35 cellular contexts compared by ENCODE assay signal in genomic region chr3:2090095-2090494, GRCh38. TPM values are rescaled to one million over a fixed set of nuclear protein-coding genes. Genes with fewer than 3 reads are reported as not detected.
"Had no signal": no experiment of that assay in that cellular context is flagged by ENCODE, and none has a peak within 500 bp of the region (broad histone marks: within the 10 kb centered on the region; RNA-seq: fewer than 3 reads in every experiment).

No MANE protein-coding gene starts in this region.

- DNase-seq: Karpas-422, Kasumi-1, MG63, MV-4-11, NCI-H1048, NCI-H1092, NCI-H1092 treated with DMSO at 0.1 percent for 48 hours, NCI-H1105, NCI-H1105 treated with DMSO at 0.1 percent for 48 hours, NCI-H1417 treated with DMSO at 0.1 percent for 48 hours, NCI-H1436, NCI-H1436 treated with DMSO at 0.1 percent for 48 hours, NCI-H146, NCI-H1694, NCI-H187, NCI-H187 treated with DMSO at 0.1 percent for 48 hours, NCI-H1930, NCI-H2029, NCI-H2029 treated with DMSO at 0.1 percent for 48 hours, NCI-H2081, NCI-H2081 treated with DMSO at 0.1 percent for 48 hours, NCI-H2107, NCI-H2171, NCI-H2171 treated with DMSO at 0.1 percent for 48 hours, NCI-H2227 treated with DMSO at 0.1 percent for 48 hours, NCI-H226, NCI-H345, NCI-H446, NCI-H446 treated with DMSO at 0.1 percent for 48 hours, NCI-H510A, NCI-H510A treated with DMSO at 0.1 percent for 48 hours, NCI-H524 had no signal

- H3K9me3 ChIP-seq: MG63 had no signal

- H3K36me3 ChIP-seq: MG63 had no signal

- H3K27me3 ChIP-seq: MG63 had no signal

- H3K4me2 ChIP-seq: KMS-11 had no signal

- H3K27ac ChIP-seq: KMS-11 had no signal

- H3K9ac ChIP-seq: KMS-11 had no signal

- H3K4me3 ChIP-seq: MG63 had no signal

RNA-seq across cellular contexts. Expression of gene CNTN4, which starts 8.6 kb away (rescaled TPM):
- total RNA-seq: LHCN-M2, M059J had no signal
